Comparison of ENCODE assay signal across 23 cellular contexts in the genomic region with DNA sequence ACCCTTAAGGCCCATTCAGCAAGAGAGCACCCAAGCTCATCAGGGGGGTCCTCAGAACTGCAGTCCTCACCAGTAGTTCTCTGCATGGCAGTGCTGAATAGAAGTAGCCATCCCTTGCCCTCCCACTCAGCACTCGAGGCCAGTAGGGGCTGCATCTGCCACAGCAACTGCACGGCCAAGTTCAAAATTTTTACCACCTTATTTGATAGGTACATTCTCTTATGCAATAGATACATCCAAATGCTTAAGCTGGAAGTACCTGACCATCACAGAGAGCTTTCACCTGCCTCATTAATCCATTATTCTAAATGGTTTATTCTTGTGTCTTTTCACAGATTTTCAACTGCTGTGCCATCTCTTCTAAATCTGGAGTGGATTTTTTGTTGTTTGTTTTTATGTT.
"Had no signal": no experiment of that assay in that cellular context is flagged by ENCODE, and none has a peak within 500 bp of the region (broad histone marks: within the 10 kb centered on the region; RNA-seq: fewer than 3 reads in every experiment).

No MANE protein-coding gene starts in this region.

- ATAC-seq: esophagus mucosa; gastrocnemius medialis; heart right ventricle; left lung; left ventricle myocardium superior; naive thymus-derived CD4-positive, alpha-beta T cell had no signal

- H3K4me3 Mint-ChIP-seq: naive thymus-derived CD4-positive, alpha-beta T cell had no signal

- H3K36me3 Mint-ChIP-seq: naive thymus-derived CD4-positive, alpha-beta T cell had no signal

- H3K27me3 ChIP-seq: dorsolateral prefrontal cortex, esophagus squamous epithelium, gastrocnemius medialis, heart right ventricle, left lung had no signal

- H3K4me1 ChIP-seq: esophagus squamous epithelium, gastrocnemius medialis, left lung, lower lobe of right lung had no signal

- DNase-seq: dermis blood vessel endothelial cell; dorsolateral prefrontal cortex; effector CD4-positive, alpha-beta T cell; effector memory CD4-positive, alpha-beta T cell; erythroblast; esophagus squamous epithelium; foreskin fibroblast; foreskin melanocyte; gastrocnemius medialis; glutamatergic neuron; head of caudate nucleus; heart right ventricle; hypothalamus; left cardiac atrium; left lung; left ventricle myocardium superior; lower lobe of right lung; mesenchymal stem cell; midbrain; naive thymus-derived CD4-positive, alpha-beta T cell had no signal

- H3K36me3 ChIP-seq: esophagus squamous epithelium, gastrocnemius medialis, heart right ventricle, left lung, lower lobe of right lung had no signal

- H3K27ac ChIP-seq: coronary artery, epithelial cell of prostate, esophagus squamous epithelium, gastrocnemius medialis, heart right ventricle, left lung, lower lobe of right lung had no signal

- H3K4me3 ChIP-seq: coronary artery, dorsolateral prefrontal cortex, esophagus squamous epithelium, gastrocnemius medialis, heart right ventricle, left lung, lower lobe of right lung had no signal

- H3K27me3 Mint-ChIP-seq: naive thymus-derived CD4-positive, alpha-beta T cell had no signal

- H3K9me3 ChIP-seq: esophagus squamous epithelium, gastrocnemius medialis, heart right ventricle, left lung, lower lobe of right lung had no signal

- H3K27ac Mint-ChIP-seq: naive thymus-derived CD4-positive, alpha-beta T cell had no signal
